ENCODE assay signal across 8 cellular contexts in genomic region chr6:27177454-27178000, GRCh38.
DNase-seq lines count a peak whose midpoint lies in the region; ATAC-seq and TF ChIP-seq lines count a peak whose summit lies in the region.

No MANE protein-coding gene starts in this region.

- peak overlapping the region; percentile 82 to 99 (median 90) for H3K4me3 ChIP-seq in fibroblast of lung (replicated peaks in 1 of 4; ENCODE audit: control extremely low read depth in 1 of 4, insufficient read depth in 1 of 4, low read depth in 3 of 4, low read length in 4 of 4)

- peak overlapping the region; percentile 63 for H3K9ac ChIP-seq in fibroblast of lung (ENCODE audit: insufficient read depth, low read length)

- no peaks in the 10 kb centered on the region for H3K9me3 Mint-ChIP-seq in activated T-helper 1 cell treated with anti-CD3 and anti-CD28 coated beads, Interleukin-12 subunit alpha, Interleukin-12 subunit beta, Interleukin-2, Interleukin-4 antibody, amounts not matched to agents 30 ng/mL and 10 ng/mL and 1 ng/mL, durations not matched to agents 14 hours and 24 hours and 36 hours
- H3K9me3 Mint-ChIP-seq in naive thymus-derived CD8-positive, alpha-beta T cell: peaks cover 0 to 10% (median 0%) of the 10 kb centered on the region in 9 donors
- H3K9me3 Mint-ChIP-seq in stimulated activated naive CD8-positive, alpha-beta T cell treated with anti-CD3 and anti-CD28 coated beads, Interleukin-15, Interleukin-2, amounts not matched to agents 100 ng/mL and 50 ng/mL, for 24 hours: no peaks in the 10 kb centered on the region

- H2AFZ ChIP-seq in fibroblast of lung (ENCODE audit: low read length): peak overlapping the region; percentile 98

- no peaks in the 10 kb centered on the region for H3K4me1 ChIP-seq in fibroblast of lung (ENCODE audit: control insufficient read depth, extremely low read depth, insufficient read depth, low read length)

- H3K4me1 Mint-ChIP-seq in activated T-helper 1 cell treated with anti-CD3 and anti-CD28 coated beads, Interleukin-12 subunit alpha, Interleukin-12 subunit beta, Interleukin-2, Interleukin-4 antibody, amounts not matched to agents 30 ng/mL and 10 ng/mL and 1 ng/mL, durations not matched to agents 14 hours and 24 hours and 36 hours (ENCODE audit: low read depth): peaks cover 7% of the 10 kb centered on the region
- H3K4me1 Mint-ChIP-seq in naive thymus-derived CD8-positive, alpha-beta T cell: peaks cover 3 to 23% (median 16%) of the 10 kb centered on the region in 4 donors
- H3K4me1 Mint-ChIP-seq in stimulated activated naive CD8-positive, alpha-beta T cell treated with anti-CD3 and anti-CD28 coated beads, Interleukin-15, Interleukin-2, amounts not matched to agents 100 ng/mL and 50 ng/mL, for 24 hours (ENCODE audit: low read depth): peaks cover 20% of the 10 kb centered on the region

- H3K79me2 ChIP-seq in fibroblast of lung (ENCODE audit: control insufficient read depth, insufficient read depth, low read length): no peaks in the 10 kb centered on the region

- no peaks in the 10 kb centered on the region for H4K20me1 ChIP-seq in fibroblast of lung (ENCODE audit: control insufficient read depth, extremely low read depth, insufficient read depth, low read length)

- DNase-seq in D341Med (ENCODE audit: low spot score): peak; percentile 85
- peak; percentile 65 for DNase-seq in GM20000 (ENCODE audit: low spot score)
- DNase-seq in HT1080 (ENCODE audit: low read depth): peak; percentile 84
- DNase-seq in OCI-M1 (lab: John Stamatoyannopoulos, UW): peak; percentile 96
- peak; percentile 66 for DNase-seq in activated T-helper 1 cell treated with anti-CD3 and anti-CD28 coated beads, Interleukin-12 subunit alpha, Interleukin-12 subunit beta, Interleukin-2, Interleukin-4 antibody, amounts not matched to agents 30 ng/mL and 10 ng/mL and 1 ng/mL, durations not matched to agents 14 hours and 24 hours and 36 hours (ENCODE audit: low spot score)
- peak; percentile 83 to 88 for DNase-seq in fibroblast of lung (ENCODE audit: low read depth in 2 of 2)
- peak in 9 of 10 donors; percentile 52 to 83 (median 66) for DNase-seq in naive thymus-derived CD8-positive, alpha-beta T cell

- H3K4me2 ChIP-seq in fibroblast of lung (ENCODE audit: extremely low read depth, insufficient read depth, low read length): peak overlapping the region; percentile 93

- peak overlapping the region; percentile 95 for H3K4me3 Mint-ChIP-seq in activated T-helper 1 cell treated with anti-CD3 and anti-CD28 coated beads, Interleukin-12 subunit alpha, Interleukin-12 subunit beta, Interleukin-2, Interleukin-4 antibody, amounts not matched to agents 30 ng/mL and 10 ng/mL and 1 ng/mL, durations not matched to agents 14 hours and 24 hours and 36 hours
- peak overlapping the region; percentile 90 to 98 (median 97) for H3K4me3 Mint-ChIP-seq in naive thymus-derived CD8-positive, alpha-beta T cell
- H3K4me3 Mint-ChIP-seq in stimulated activated naive CD8-positive, alpha-beta T cell treated with anti-CD3 and anti-CD28 coated beads, Interleukin-15, Interleukin-2, amounts not matched to agents 100 ng/mL and 50 ng/mL, for 24 hours: peak overlapping the region; percentile 87

- H3K36me3 Mint-ChIP-seq in activated T-helper 1 cell treated with anti-CD3 and anti-CD28 coated beads, Interleukin-12 subunit alpha, Interleukin-12 subunit beta, Interleukin-2, Interleukin-4 antibody, amounts not matched to agents 30 ng/mL and 10 ng/mL and 1 ng/mL, durations not matched to agents 14 hours and 24 hours and 36 hours (ENCODE audit: low read depth): peaks cover 1% of the 10 kb centered on the region
- no peaks in the 10 kb centered on the region for H3K36me3 Mint-ChIP-seq in naive thymus-derived CD8-positive, alpha-beta T cell
- H3K36me3 Mint-ChIP-seq in stimulated activated naive CD8-positive, alpha-beta T cell treated with anti-CD3 and anti-CD28 coated beads, Interleukin-15, Interleukin-2, amounts not matched to agents 100 ng/mL and 50 ng/mL, for 24 hours (ENCODE audit: low read depth): no peaks in the 10 kb centered on the region

- POLR2A ChIA-PET in naive thymus-derived CD8-positive, alpha-beta T cell (lab: Charles Lee): interaction anchor here (0.6 to 3.0 kb wide), 26 partner anchors 10 to 1718 kb away, joined by 3 to 23 read pairs (median 4); a partner anchor contains a TSS

- no peaks in the 10 kb centered on the region for H3K36me3 ChIP-seq in fibroblast of lung (ENCODE audit: control insufficient read depth, insufficient read depth, low read length)

- H3K9me3 ChIP-seq in fibroblast of lung (ENCODE audit: control insufficient read depth, insufficient read depth, low read depth, low read length): no peaks in the 10 kb centered on the region

- no peaks in the 10 kb centered on the region for H3K27me3 ChIP-seq in fibroblast of lung (ENCODE audit: control insufficient read depth, insufficient read depth, low read length)

- H3K27ac Mint-ChIP-seq in activated T-helper 1 cell treated with anti-CD3 and anti-CD28 coated beads, Interleukin-12 subunit alpha, Interleukin-12 subunit beta, Interleukin-2, Interleukin-4 antibody, amounts not matched to agents 30 ng/mL and 10 ng/mL and 1 ng/mL, durations not matched to agents 14 hours and 24 hours and 36 hours: peak overlapping the region; percentile 93
- H3K27ac Mint-ChIP-seq in naive thymus-derived CD8-positive, alpha-beta T cell: peak overlapping the region; percentile 86 to 99 (median 92)
- peak overlapping the region; percentile 90 for H3K27ac Mint-ChIP-seq in stimulated activated naive CD8-positive, alpha-beta T cell treated with anti-CD3 and anti-CD28 coated beads, Interleukin-15, Interleukin-2, amounts not matched to agents 100 ng/mL and 50 ng/mL, for 24 hours

- peaks cover 34% of the 10 kb centered on the region for H3K27me3 Mint-ChIP-seq in activated T-helper 1 cell treated with anti-CD3 and anti-CD28 coated beads, Interleukin-12 subunit alpha, Interleukin-12 subunit beta, Interleukin-2, Interleukin-4 antibody, amounts not matched to agents 30 ng/mL and 10 ng/mL and 1 ng/mL, durations not matched to agents 14 hours and 24 hours and 36 hours (ENCODE audit: insufficient read depth)
- H3K27me3 Mint-ChIP-seq in naive thymus-derived CD8-positive, alpha-beta T cell: peaks cover 0 to 7% (median 2%) of the 10 kb centered on the region in 5 donors
- H3K27me3 Mint-ChIP-seq in stimulated activated naive CD8-positive, alpha-beta T cell treated with anti-CD3 and anti-CD28 coated beads, Interleukin-15, Interleukin-2, amounts not matched to agents 100 ng/mL and 50 ng/mL, for 24 hours: peaks cover 17% of the 10 kb centered on the region

- peak overlapping the region; percentile 80 for H3K27ac ChIP-seq in fibroblast of lung (ENCODE audit: insufficient read depth, low read length)

- peak; percentile 76 to 82 for ATAC-seq in naive thymus-derived CD8-positive, alpha-beta T cell

- intact Hi-C loops in activated T-helper 1 cell treated with anti-CD3 and anti-CD28 coated beads, Interleukin-12 subunit alpha, Interleukin-12 subunit beta, Interleukin-2, Interleukin-4 antibody, amounts not matched to agents 30 ng/mL and 10 ng/mL and 1 ng/mL, durations not matched to agents 14 hours and 24 hours and 36 hours (cut with micrococcal nuclease): loop anchor here (1.0 to 5.0 kb wide), 13 partner anchors 11 to 725 kb away; partner anchors contain the start of genes POM121L2 and ZNF184

- peak; percentile 51 for TF ChIP-seq CTCF in GM20000 (IDR thresholded peaks at IDR 0.05; ENCODE audit: extremely low read depth, missing control alignments)
- peak; percentile 37 to 56 for TF ChIP-seq CTCF in fibroblast of lung (conservative IDR thresholded peaks at IDR 0.05 in 1 of 2, IDR thresholded peaks at IDR 0.05 in 1 of 2; ENCODE audit: low read depth in 1 of 2, low read length in 2 of 2)

Comparison
In these comparisons a context has a peak if more than half of its experiments do, and no peak if none do; other contexts are left out.
1. Peak in every context shown above with its lines: DNase-seq, ATAC-seq, H3K4me3 ChIP-seq and H3K27ac ChIP-seq.